ENCODE assay signal across 9 cellular contexts in the genomic region with DNA sequence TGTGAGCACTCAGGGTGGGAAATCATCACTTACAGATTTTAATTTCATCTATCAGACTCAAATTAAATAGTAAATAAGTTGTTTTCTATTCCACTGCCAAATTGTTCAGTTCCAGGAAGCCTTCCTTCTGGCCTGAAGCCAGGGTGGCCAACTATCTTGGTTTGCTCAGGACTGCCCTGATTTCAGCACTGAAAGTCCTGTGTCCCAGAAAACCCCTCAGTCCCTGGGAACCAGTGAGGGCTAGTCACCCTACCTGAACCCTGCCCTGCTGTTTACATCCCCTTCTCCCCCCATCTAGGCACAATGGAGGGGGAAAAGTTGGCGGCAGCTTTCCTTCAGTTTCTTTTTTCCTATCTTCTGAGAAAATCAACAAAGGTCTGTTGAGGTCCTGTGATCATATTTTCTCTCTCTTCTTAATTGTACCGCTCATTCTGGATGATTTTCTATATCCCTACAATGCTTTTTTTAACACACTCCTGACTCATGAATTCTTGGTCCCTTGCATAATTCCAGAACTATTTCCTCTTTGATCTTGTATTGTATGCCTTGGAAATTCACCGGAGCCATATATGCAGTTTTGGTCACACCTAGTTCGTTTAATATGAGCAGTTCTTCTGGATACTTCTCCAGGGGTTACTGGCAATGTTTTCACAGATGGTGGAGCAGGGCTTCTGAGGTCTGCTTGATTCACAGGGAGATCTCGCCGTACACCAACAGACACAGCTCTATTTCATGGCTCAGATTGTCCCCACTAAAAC.
DNase-seq lines count a peak whose midpoint lies in the region; ATAC-seq, FAIRE-seq and TF ChIP-seq lines count a peak whose summit lies in the region.
"Had no signal": no experiment of that assay in that cellular context is flagged by ENCODE, and none has a peak within 500 bp of the region (broad histone marks: within the 10 kb centered on the region; RNA-seq: fewer than 3 reads in every experiment).

No MANE protein-coding gene starts in this region.

- no peak overlapping the region for H2AFZ ChIP-seq in GM23338

- no peaks in the 10 kb centered on the region for H3K27me3 ChIP-seq in GM23338 (ENCODE audit: insufficient read depth)
- no peaks in the 10 kb centered on the region for H3K27me3 ChIP-seq in gastrocnemius medialis

- in situ Hi-C loops in gastrocnemius medialis (cut with MboI; ENCODE audit: low sequenced_read_pairs in 4 of 4) = no loop called here

- no peaks in the 10 kb centered on the region for H4K20me1 ChIP-seq in GM23338 (replicated peaks; ENCODE audit: insufficient read depth)

- H3K27ac ChIP-seq in GM23338 (ENCODE audit: low read depth) = no peak overlapping the region
- H3K27ac ChIP-seq in gastrocnemius medialis = peak overlapping the region; percentile 48 to 60 (median 54)

- peaks cover 44% of the 10 kb centered on the region for H3K4me1 Mint-ChIP-seq in GM23338

- H3K9me3 Mint-ChIP-seq in GM23338 = no peaks in the 10 kb centered on the region; the same call in 2 of the 3 replicates

- intact Hi-C loops in head of caudate nucleus (cut with DNase I) = no loop called here
- intact Hi-C loops in gastrocnemius medialis (cut with DNase I; ENCODE audit: low total_unique reads) = no loop called here

- H3K4me3 ChIP-seq in GM23338 (no peak overlapping the region), gastrocnemius medialis (no peak overlapping the region)

- H3F3A ChIP-seq in GM23338 (replicated peaks; ENCODE audit: low read depth) = no peaks in the 10 kb centered on the region

- H3K4me2 ChIP-seq in GM23338 = no peak overlapping the region

- no peaks in the 10 kb centered on the region for H3K9me3 ChIP-seq in gastrocnemius medialis

- H3K27ac Mint-ChIP-seq in GM23338 = no peak overlapping the region

- no peaks in the 10 kb centered on the region for H3K9me2 ChIP-seq in GM23338 (ENCODE audit: insufficient read depth)

- TF ChIP-seq CTCF in GM23338 (conservative IDR thresholded peaks at IDR 0.05; ENCODE audit: low read depth in 2 of 2) (no peak), gastrocnemius medialis (IDR thresholded peaks at IDR 0.05 in 4 of 5, conservative IDR thresholded peaks at IDR 0.05 in 1 of 5) (no peak)

- FAIRE-seq in GM12892 (lab: Jason Lieb, UNC) = no peak

- no peaks in the 10 kb centered on the region for H3K79me2 ChIP-seq in GM23338 (replicated peaks; ENCODE audit: insufficient read depth)

- H3K36me3 ChIP-seq in GM23338 (ENCODE audit: insufficient read depth) (peaks cover 4% of the 10 kb centered on the region), gastrocnemius medialis (no peaks in the 10 kb centered on the region)

- H3K4me1 ChIP-seq in GM23338 (ENCODE audit: insufficient read depth) (peaks cover 19% of the 10 kb centered on the region), gastrocnemius medialis (peaks cover 5 to 6% of the 10 kb centered on the region in 2 donors)

- H3K27me3 Mint-ChIP-seq in GM23338 (ENCODE audit: insufficient read depth, low read depth, poor library complexity) = peaks cover 3% of the 10 kb centered on the region

- H3K36me3 Mint-ChIP-seq in GM23338 (ENCODE audit: low read depth) = peaks cover 13% of the 10 kb centered on the region

- ATAC-seq in GM23338 (peak; percentile 12; the same call in 2 of the 3 replicates), gastrocnemius medialis (peak; percentile 49), GM19455 (IDR thresholded peaks at IDR 0.05; ENCODE audit: unreplicated experiment) (no peak)

- H3K4me3 Mint-ChIP-seq in GM23338 = no peak overlapping the region

- TF ChIP-seq POLR2A in gastrocnemius medialis (IDR thresholded peaks at IDR 0.05) (no peak), GM12892 (IDR thresholded peaks at IDR 0.05; ENCODE audit: low read depth, low read length) (no peak)

- DNase-seq in GM23338 (ENCODE audit: low spot score) (no peak), amniotic epithelial cell (ENCODE audit: low read depth) (peak; percentile 61), head of caudate nucleus (peak in 28 of 42 donors; percentile 12 to 64 (median 40)), gastrocnemius medialis (no peak), GM19240 (ENCODE audit: insufficient read length, low spot score) (no peak), 8988T (no peak), GM12892 (ENCODE audit: insufficient read length) (no peak)
- DNase-seq: activated CD4-positive, alpha-beta T cell treated with anti-CD3 and anti-CD28 coated beads for 4 hours had no signal

TF ChIP-seq in GM23338, 12 proteins besides CTCF, POLR2A, EP300 and RAD21 (continues in another document):
- no peak for TF ChIP-seq POLR2AphosphoS5 (IDR thresholded peaks at IDR 0.05; ENCODE audit: low read depth)
- TF ChIP-seq ETS1 (IDR thresholded peaks at IDR 0.05) = no peak
- no peak for TF ChIP-seq ZNF331 (CRISPR knock-in tag; IDR thresholded peaks at IDR 0.05; ENCODE audit: low read depth)
- TF ChIP-seq JUNB (IDR thresholded peaks at IDR 0.05; ENCODE audit: unreplicated experiment) = no peak
- TF ChIP-seq ZNF114 (CRISPR knock-in tag; IDR thresholded peaks at IDR 0.05) = no peak
- TF ChIP-seq NANOG (IDR thresholded peaks at IDR 0.05; ENCODE audit: borderline replicate concordance) = no peak
- TF ChIP-seq CREB1 (CRISPR knock-in tag; IDR thresholded peaks at IDR 0.05; ENCODE audit: low read depth) = no peak
- TF ChIP-seq, protein P1, sequence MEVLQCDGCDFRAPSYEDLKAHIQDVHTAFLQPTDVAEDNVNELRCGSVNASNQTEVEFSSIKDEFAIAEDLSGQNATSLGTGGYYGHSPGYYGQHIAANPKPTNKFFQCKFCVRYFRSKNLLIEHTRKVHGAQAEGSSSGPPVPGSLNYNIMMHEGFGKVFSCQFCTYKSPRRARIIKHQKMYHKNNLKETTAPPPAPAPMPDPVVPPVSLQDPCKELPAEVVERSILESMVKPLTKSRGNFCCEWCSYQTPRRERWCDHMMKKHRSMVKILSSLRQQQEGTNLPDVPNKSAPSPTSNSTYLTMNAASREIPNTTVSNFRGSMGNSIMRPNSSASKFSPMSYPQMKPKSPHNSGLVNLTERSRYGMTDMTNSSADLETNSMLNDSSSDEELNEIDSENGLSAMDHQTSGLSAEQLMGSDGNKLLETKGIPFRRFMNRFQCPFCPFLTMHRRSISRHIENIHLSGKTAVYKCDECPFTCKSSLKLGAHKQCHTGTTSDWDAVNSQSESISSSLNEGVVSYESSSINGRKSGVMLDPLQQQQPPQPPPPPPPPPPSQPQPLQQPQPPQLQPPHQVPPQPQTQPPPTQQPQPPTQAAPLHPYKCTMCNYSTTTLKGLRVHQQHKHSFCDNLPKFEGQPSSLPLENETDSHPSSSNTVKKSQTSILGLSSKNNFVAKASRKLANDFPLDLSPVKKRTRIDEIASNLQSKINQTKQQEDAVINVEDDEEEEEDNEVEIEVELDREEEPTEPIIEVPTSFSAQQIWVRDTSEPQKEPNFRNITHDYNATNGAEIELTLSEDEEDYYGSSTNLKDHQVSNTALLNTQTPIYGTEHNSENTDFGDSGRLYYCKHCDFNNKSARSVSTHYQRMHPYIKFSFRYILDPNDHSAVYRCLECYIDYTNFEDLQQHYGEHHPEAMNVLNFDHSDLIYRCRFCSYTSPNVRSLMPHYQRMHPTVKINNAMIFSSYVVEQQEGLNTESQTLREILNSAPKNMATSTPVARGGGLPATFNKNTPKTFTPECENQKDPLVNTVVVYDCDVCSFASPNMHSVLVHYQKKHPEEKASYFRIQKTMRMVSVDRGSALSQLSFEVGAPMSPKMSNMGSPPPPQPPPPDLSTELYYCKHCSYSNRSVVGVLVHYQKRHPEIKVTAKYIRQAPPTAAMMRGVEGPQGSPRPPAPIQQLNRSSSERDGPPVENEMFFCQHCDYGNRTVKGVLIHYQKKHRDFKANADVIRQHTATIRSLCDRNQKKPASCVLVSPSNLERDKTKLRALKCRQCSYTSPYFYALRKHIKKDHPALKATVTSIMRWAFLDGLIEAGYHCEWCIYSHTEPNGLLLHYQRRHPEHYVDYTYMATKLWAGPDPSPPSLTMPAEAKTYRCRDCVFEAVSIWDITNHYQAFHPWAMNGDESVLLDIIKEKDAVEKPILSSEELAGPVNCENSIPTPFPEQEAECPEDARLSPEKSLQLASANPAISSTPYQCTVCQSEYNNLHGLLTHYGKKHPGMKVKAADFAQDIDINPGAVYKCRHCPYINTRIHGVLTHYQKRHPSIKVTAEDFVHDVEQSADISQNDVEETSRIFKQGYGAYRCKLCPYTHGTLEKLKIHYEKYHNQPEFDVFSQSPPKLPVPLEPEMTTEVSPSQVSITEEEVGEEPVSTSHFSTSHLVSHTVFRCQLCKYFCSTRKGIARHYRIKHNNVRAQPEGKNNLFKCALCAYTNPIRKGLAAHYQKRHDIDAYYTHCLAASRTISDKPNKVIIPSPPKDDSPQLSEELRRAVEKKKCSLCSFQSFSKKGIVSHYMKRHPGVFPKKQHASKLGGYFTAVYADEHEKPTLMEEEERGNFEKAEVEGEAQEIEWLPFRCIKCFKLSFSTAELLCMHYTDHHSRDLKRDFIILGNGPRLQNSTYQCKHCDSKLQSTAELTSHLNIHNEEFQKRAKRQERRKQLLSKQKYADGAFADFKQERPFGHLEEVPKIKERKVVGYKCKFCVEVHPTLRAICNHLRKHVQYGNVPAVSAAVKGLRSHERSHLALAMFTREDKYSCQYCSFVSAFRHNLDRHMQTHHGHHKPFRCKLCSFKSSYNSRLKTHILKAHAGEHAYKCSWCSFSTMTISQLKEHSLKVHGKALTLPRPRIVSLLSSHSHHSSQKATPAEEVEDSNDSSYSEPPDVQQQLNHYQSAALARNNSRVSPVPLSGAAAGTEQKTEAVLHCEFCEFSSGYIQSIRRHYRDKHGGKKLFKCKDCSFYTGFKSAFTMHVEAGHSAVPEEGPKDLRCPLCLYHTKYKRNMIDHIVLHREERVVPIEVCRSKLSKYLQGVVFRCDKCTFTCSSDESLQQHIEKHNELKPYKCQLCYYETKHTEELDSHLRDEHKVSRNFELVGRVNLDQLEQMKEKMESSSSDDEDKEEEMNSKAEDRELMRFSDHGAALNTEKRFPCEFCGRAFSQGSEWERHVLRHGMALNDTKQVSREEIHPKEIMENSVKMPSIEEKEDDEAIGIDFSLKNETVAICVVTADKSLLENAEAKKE (CRISPR knock-in tag; IDR thresholded peaks at IDR 0.05) = no peak
- no peak for TF ChIP-seq EZH2phosphoT487 (IDR thresholded peaks at IDR 0.05; ENCODE audit: unreplicated experiment)
- TF ChIP-seq STAT1 (IDR thresholded peaks at IDR 0.05; ENCODE audit: unreplicated experiment) = no peak
- no peak for TF ChIP-seq EZH2 (IDR thresholded peaks at IDR 0.05; ENCODE audit: low read depth, unreplicated experiment)

Comparison
In these comparisons a context has a peak if more than half of its experiments do, and no peak if none do; other contexts are left out.
1. DNase-seq: peak in amniotic epithelial cell (single experiment) and head of caudate nucleus (28 of 42); none in GM23338 (single experiment), gastrocnemius medialis (0 of 2), GM19240 (single experiment), 8988T (single experiment) and GM12892 (single experiment).